13 cellular contexts compared by ENCODE assay signal in the genomic region with DNA sequence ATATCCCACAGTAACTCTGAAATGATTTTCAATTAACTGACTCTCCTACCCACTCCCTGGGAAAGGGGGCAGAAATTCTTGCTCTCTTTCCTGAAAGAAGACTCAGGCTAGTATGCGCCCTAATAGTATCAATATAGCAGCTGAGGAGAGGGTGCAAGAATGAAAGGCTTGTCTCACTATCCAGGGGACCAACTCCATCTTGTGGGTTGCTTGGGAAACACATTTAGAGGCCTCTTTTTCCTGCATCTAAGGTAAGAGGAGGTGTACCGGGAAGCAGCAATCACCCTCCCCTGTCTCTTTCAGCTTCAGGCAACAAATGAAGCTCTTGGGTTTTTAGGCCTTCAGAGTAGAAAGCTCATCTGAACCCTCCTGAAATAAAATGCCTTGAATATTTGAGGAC. TPM values are rescaled to one million over a fixed set of nuclear protein-coding genes. Genes with fewer than 3 reads are reported as not detected.
DNase-seq lines count a peak whose midpoint lies in the region; ATAC-seq and TF ChIP-seq lines count a peak whose summit lies in the region.
"Had no signal": no experiment of that assay in that cellular context is flagged by ENCODE, and none has a peak within 500 bp of the region (broad histone marks: within the 10 kb centered on the region; RNA-seq: fewer than 3 reads in every experiment).

No MANE protein-coding gene starts in this region.

- BruUV-seq in MCF 10A (replicated peaks; lab: Mats Ljungman, UMichigan), result no TSS peak

- TF ChIP-seq POLR2A in breast epithelium (IDR thresholded peaks at IDR 0.05), result no peak

- no peaks in the 10 kb centered on the region for H3K36me3 ChIP-seq in breast epithelium
- H3K36me3 ChIP-seq: adrenal gland had no signal

- CTCF ChIA-PET in MCF 10A (lab: Yijun Ruan, JAX), result interaction anchor here (0.5 to 3.3 kb wide), 18 partner anchors 9 to 157 kb away, joined by 3 to 22 read pairs (median 4); a partner anchor contains a TSS

- peaks cover 0 to 11% of the 10 kb centered on the region in 2 donors for H3K27me3 ChIP-seq in breast epithelium
- H3K27me3 ChIP-seq: adrenal gland had no signal

- POLR2A ChIA-PET in MCF 10A (lab: Yijun Ruan, JAX), result interaction anchor here (1.2 to 1.5 kb wide), 3 partner anchors 10 to 56 kb away, joined by 3 to 4 read pairs (median 4); a partner anchor contains a TSS

- H3K36me3 Mint-ChIP-seq in MCF 10A (ENCODE audit: insufficient read depth, unreplicated experiment) (no peaks in the 10 kb centered on the region), immature natural killer cell (no peaks in the 10 kb centered on the region)
- H3K36me3 Mint-ChIP-seq: stimulated activated naive B cell treated with anti-CD40 and anti-IgM and Interleukin-4, amounts not matched to agents 10 μg/mL and 1 μg/mL and 100 μg/mL, for 72 hours had no signal

- no peak for ATAC-seq in HG03135 (IDR thresholded peaks at IDR 0.05; ENCODE audit: unreplicated experiment)
- ATAC-seq: stimulated activated naive B cell treated with anti-CD40 and anti-IgM and Interleukin-4, amounts not matched to agents 10 μg/mL and 1 μg/mL and 100 μg/mL, for 72 hours had no signal

- no peak for TF ChIP-seq CTCF in MCF 10A (IDR thresholded peaks at IDR 0.05; ENCODE audit: unreplicated experiment)
- no peak for TF ChIP-seq CTCF in breast epithelium (IDR thresholded peaks at IDR 0.05)
- TF ChIP-seq CTCF in epithelial cell of esophagus (IDR thresholded peaks at IDR 0.05; ENCODE audit: insufficient read depth, low read depth, low read length, missing control alignments), result peak; percentile 59

- H3K4me3 Mint-ChIP-seq in MCF 10A (ENCODE audit: unreplicated experiment) (no peak overlapping the region), immature natural killer cell (no peak overlapping the region)
- H3K4me3 Mint-ChIP-seq: dendritic cell treated with granulocyte-macrophage colony-stimulating factor and Interleukin-4, amounts not matched to agents 40 ng/mL and 50 ng/mL, for 4 days; stimulated activated naive B cell treated with anti-CD40 and anti-IgM and Interleukin-4, amounts not matched to agents 10 μg/mL and 1 μg/mL and 100 μg/mL, for 72 hours had no signal

- H3K27me3 Mint-ChIP-seq in MCF 10A (ENCODE audit: insufficient read depth, unreplicated experiment) (peaks cover 31% of the 10 kb centered on the region), immature natural killer cell (ENCODE audit: low read depth in 3 of 3) (peaks cover 6 to 11% (median 9%) of the 10 kb centered on the region in 3 donors)
- H3K27me3 Mint-ChIP-seq: dendritic cell treated with granulocyte-macrophage colony-stimulating factor and Interleukin-4, amounts not matched to agents 40 ng/mL and 50 ng/mL, for 4 days; stimulated activated naive B cell treated with anti-CD40 and anti-IgM and Interleukin-4, amounts not matched to agents 10 μg/mL and 1 μg/mL and 100 μg/mL, for 72 hours had no signal

- no peak overlapping the region for H3K4me3 ChIP-seq in breast epithelium
- no peak overlapping the region for H3K4me3 ChIP-seq in epithelial cell of esophagus (ENCODE audit: low read length)
- H3K4me3 ChIP-seq: adrenal gland had no signal

- intact Hi-C loops in MCF 10A (cut with micrococcal nuclease) (loop anchor here (1.0 kb wide), 1 partner anchor 49 kb away; no protein-coding TSS in a partner anchor), breast epithelium (cut with DNase I; ENCODE audit: low total_unique reads) (loop anchor here (10.0 kb wide), 1 partner anchor 45 kb away; a partner anchor contains a TSS)

- no peak overlapping the region for H3K27ac ChIP-seq in breast epithelium
- H3K27ac ChIP-seq: adrenal gland had no signal

- H3K27ac Mint-ChIP-seq in MCF 10A (ENCODE audit: low read depth, unreplicated experiment) (no peak overlapping the region), immature natural killer cell (peak overlapping the region in 2 of 6 donors; percentile 34 to 61)
- H3K27ac Mint-ChIP-seq: dendritic cell treated with granulocyte-macrophage colony-stimulating factor and Interleukin-4, amounts not matched to agents 40 ng/mL and 50 ng/mL, for 4 days; stimulated activated naive B cell treated with anti-CD40 and anti-IgM and Interleukin-4, amounts not matched to agents 10 μg/mL and 1 μg/mL and 100 μg/mL, for 72 hours had no signal

- H3K9me3 ChIP-seq in breast epithelium, result no peaks in the 10 kb centered on the region
- H3K9me3 ChIP-seq: adrenal gland had no signal

- H3K9me3 Mint-ChIP-seq in MCF 10A (ENCODE audit: unreplicated experiment) (no peaks in the 10 kb centered on the region), immature natural killer cell (no peaks in the 10 kb centered on the region)
- H3K9me3 Mint-ChIP-seq: dendritic cell treated with granulocyte-macrophage colony-stimulating factor and Interleukin-4, amounts not matched to agents 40 ng/mL and 50 ng/mL, for 4 days; stimulated activated naive B cell treated with anti-CD40 and anti-IgM and Interleukin-4, amounts not matched to agents 10 μg/mL and 1 μg/mL and 100 μg/mL, for 72 hours had no signal

- H3K4me1 ChIP-seq in breast epithelium, result no peaks in the 10 kb centered on the region
- H3K4me1 ChIP-seq: adrenal gland had no signal

- no peaks in the 10 kb centered on the region for H3K4me1 Mint-ChIP-seq in MCF 10A (ENCODE audit: insufficient read depth, unreplicated experiment)
- peaks cover 52 to 62% of the 10 kb centered on the region in 2 donors for H3K4me1 Mint-ChIP-seq in immature natural killer cell

- DNase-seq in MCF 10A (ENCODE audit: unreplicated experiment) (peak; percentile 48), breast epithelium (ENCODE audit: low spot score in 2 of 2) (no peak), NCI-H69 (lab: John Stamatoyannopoulos, UW) (peak; percentile 41), epithelial cell of esophagus (ENCODE audit: low read depth) (peak; percentile 51), immature natural killer cell (no peak), glomerular visceral epithelial cell (ENCODE audit: extremely low spot score) (no peak), NCI-H2029 (lab: John Stamatoyannopoulos, UW) (no peak)
- DNase-seq: GDM1; stimulated activated CD4-positive, alpha-beta T cell treated with anti-CD3 and anti-CD28 coated beads, Interleukin-2, amount 100 ng/mL, for 48 hours; stimulated activated naive B cell treated with anti-CD40 and anti-IgM and Interleukin-4, amounts not matched to agents 10 μg/mL and 1 μg/mL and 100 μg/mL, for 72 hours had no signal

RNA-seq across cellular contexts. Expression of a gene that starts 11.3 kb away (rescaled TPM):
- total RNA-seq in MCF 10A (2022), result not detected in 2 replicates
- 1 to 10 TPM in 2 of 3 donors, under 1 TPM in 1; 0.80 to 5.6 (median 1.3) TPM for total RNA-seq in breast epithelium
- polyA plus RNA-seq in immature natural killer cell, result 1 to 10 TPM in 1 of 3 donors, under 1 TPM in 1, not detected in 1; 0.96 to 4.0 TPM

RNA-seq across cellular contexts. Expression of a gene that starts 49.3 kb away (rescaled TPM):
- total RNA-seq in MCF 10A (2022) (11.4 and 12.5 TPM in 2 replicates), breast epithelium (10 to 100 TPM; 12.6 to 49.8 (median 18.4) TPM)
- 10 to 100 TPM in 1 of 3 donors, 1 to 10 TPM in 2; 7.3 to 13.6 (median 9.1) TPM for polyA plus RNA-seq in immature natural killer cell

Comparison
In these comparisons a context has a peak if more than half of its experiments do, and no peak if none do; other contexts are left out.
1. DNase-seq: peak in MCF 10A (single experiment), NCI-H69 (single experiment) and epithelial cell of esophagus (single experiment); none in breast epithelium (0 of 2), immature natural killer cell (0 of 3), glomerular visceral epithelial cell (single experiment) and NCI-H2029 (single experiment).